1 cellular context compared by ENCODE assay signal in genomic region chr11:10498426-10499250, GRCh38.
TF ChIP-seq lines count a peak whose summit lies in the region.

No MANE protein-coding gene starts in this region.

TF ChIP-seq in GM23338, 12 proteins besides CTCF, POLR2A, EP300 and RAD21 (continued from another document):
- no peak for TF ChIP-seq ZNF462 (CRISPR knock-in tag; IDR thresholded peaks at IDR 0.05)
- TF ChIP-seq EZH2phosphoT487 (IDR thresholded peaks at IDR 0.05; ENCODE audit: unreplicated experiment) = no peak
- TF ChIP-seq, protein P1, sequence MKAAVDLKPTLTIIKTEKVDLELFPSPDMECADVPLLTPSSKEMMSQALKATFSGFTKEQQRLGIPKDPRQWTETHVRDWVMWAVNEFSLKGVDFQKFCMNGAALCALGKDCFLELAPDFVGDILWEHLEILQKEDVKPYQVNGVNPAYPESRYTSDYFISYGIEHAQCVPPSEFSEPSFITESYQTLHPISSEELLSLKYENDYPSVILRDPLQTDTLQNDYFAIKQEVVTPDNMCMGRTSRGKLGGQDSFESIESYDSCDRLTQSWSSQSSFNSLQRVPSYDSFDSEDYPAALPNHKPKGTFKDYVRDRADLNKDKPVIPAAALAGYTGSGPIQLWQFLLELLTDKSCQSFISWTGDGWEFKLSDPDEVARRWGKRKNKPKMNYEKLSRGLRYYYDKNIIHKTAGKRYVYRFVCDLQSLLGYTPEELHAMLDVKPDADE (IDR thresholded peaks at IDR 0.05) = no peak
